ENCODE assay signal across 8 cellular contexts in genomic region chr2:96951125-96951654, GRCh38. TPM values are rescaled to one million over a fixed set of nuclear protein-coding genes. Genes with fewer than 3 reads are reported as not detected.
DNase-seq lines count a peak whose midpoint lies in the region; ATAC-seq and TF ChIP-seq lines count a peak whose summit lies in the region.

No MANE protein-coding gene starts in this region.

- H3K36me3 Mint-ChIP-seq in CD4-positive, alpha-beta T cell (ENCODE audit: low read depth), result no peaks in the 10 kb centered on the region
- peaks cover 1% of the 10 kb centered on the region for H3K36me3 Mint-ChIP-seq in central memory CD8-positive, alpha-beta T cell (ENCODE audit: insufficient read depth)

- CTCF ChIA-PET in CD4-positive, alpha-beta T cell (lab: Charles Lee), result interaction anchor here (0.9 to 3.9 kb wide), 9 partner anchors 8 to 93 kb away, joined by 4 to 40 read pairs (median 5); partner anchors contain the start of genes ANKRD39 and SEMA4C

- H3K27ac ChIP-seq in CD4-positive, alpha-beta T cell (ENCODE audit: low read depth, low read length), result no peak overlapping the region

- no peak overlapping the region for H3K27ac Mint-ChIP-seq in CD4-positive, alpha-beta T cell
- no peak overlapping the region for H3K27ac Mint-ChIP-seq in central memory CD8-positive, alpha-beta T cell (ENCODE audit: low read depth)

- peak; percentile 90 for TF ChIP-seq CTCF in CD4-positive, alpha-beta T cell (IDR thresholded peaks at IDR 0.05)

- intact Hi-C loops in CD4-positive, alpha-beta T cell (cut with DNase I, micrococcal nuclease), result loop anchor here (1.0 kb wide), 1 partner anchor 93 kb away; the partner anchor contains the start of gene ANKRD39 (in 2 of the 2)

- no peaks in the 10 kb centered on the region for H3K27me3 ChIP-seq in CD4-positive, alpha-beta T cell (ENCODE audit: control insufficient read depth, insufficient read depth, low read length)

- H3K27me3 Mint-ChIP-seq in CD4-positive, alpha-beta T cell, result no peaks in the 10 kb centered on the region
- no peaks in the 10 kb centered on the region for H3K27me3 Mint-ChIP-seq in central memory CD8-positive, alpha-beta T cell

- peaks cover 20% of the 10 kb centered on the region for H3K4me1 Mint-ChIP-seq in CD4-positive, alpha-beta T cell (ENCODE audit: low read depth)
- peaks cover 21% of the 10 kb centered on the region for H3K4me1 Mint-ChIP-seq in central memory CD8-positive, alpha-beta T cell

- ATAC-seq in CD4-positive, alpha-beta T cell (ENCODE audit: poor library complexity), result peak; percentile 97
- ATAC-seq in central memory CD8-positive, alpha-beta T cell (replicated peaks; ENCODE audit: extremely low read depth, poor library complexity, severe bottlenecking), result peak; percentile 88
- no peak for ATAC-seq in HG03571 (IDR thresholded peaks at IDR 0.05; ENCODE audit: unreplicated experiment)

- DNase-seq in CD4-positive, alpha-beta T cell, result peak; percentile 64 to 81 (median 76)
- peak; percentile 14 for DNase-seq in HCEC 1CT
- DNase-seq in NCI-H2227 (lab: John Stamatoyannopoulos, UW; ENCODE audit: unreplicated experiment), result peak; percentile 82
- DNase-seq in activated CD4-positive, alpha-beta T cell treated with anti-CD3 and anti-CD28 coated beads for 1 hour, result peak; percentile 69
- DNase-seq in central memory CD8-positive, alpha-beta T cell (ENCODE audit: low spot score in 2 of 2), result peak; percentile 62
- peak; percentile 74 for DNase-seq in kidney tubule cell (ENCODE audit: low spot score)
- peak; percentile 72 for DNase-seq in stimulated activated CD4-positive, alpha-beta T cell treated with anti-CD3 and anti-CD28 coated beads, Interleukin-2, amount 100 ng/mL, for 4 hours (ENCODE audit: low read depth)

- H3K9me3 Mint-ChIP-seq in CD4-positive, alpha-beta T cell, result no peaks in the 10 kb centered on the region
- no peaks in the 10 kb centered on the region for H3K9me3 Mint-ChIP-seq in central memory CD8-positive, alpha-beta T cell

- H3K9me3 ChIP-seq in CD4-positive, alpha-beta T cell (ENCODE audit: control insufficient read depth, low read length), result no peaks in the 10 kb centered on the region

- POLR2A ChIA-PET in CD4-positive, alpha-beta T cell (lab: Charles Lee), result interaction anchor here (0.6 to 4.2 kb wide), 7 partner anchors 9 to 93 kb away, joined by 3 to 30 read pairs (median 5); partner anchors contain the start of gene ANKRD39

- no peak overlapping the region for H3K4me3 Mint-ChIP-seq in CD4-positive, alpha-beta T cell
- no peak overlapping the region for H3K4me3 Mint-ChIP-seq in central memory CD8-positive, alpha-beta T cell

RNA-seq across cellular contexts. Expression of gene FAM178B, which starts 35.2 kb away (rescaled TPM):
- total RNA-seq in CD4-positive, alpha-beta T cell, result under 1 TPM; 0.20 to 0.96 TPM

Comparison
In these comparisons a context has a peak if more than half of its experiments do, and no peak if none do; other contexts are left out.
1. DNase-seq: peak in every context shown above with its lines; median percentile 82 in NCI-H2227; 76 in CD4-positive, alpha-beta T cell; 74 in kidney tubule cell; 72 in stimulated activated CD4-positive, alpha-beta T cell treated with anti-CD3 and anti-CD28 coated beads, Interleukin-2, amount 100 ng/mL, for 4 hours; 69 in activated CD4-positive, alpha-beta T cell treated with anti-CD3 and anti-CD28 coated beads for 1 hour; 62 in central memory CD8-positive, alpha-beta T cell; 14 in HCEC 1CT.